In the genomic region with DNA sequence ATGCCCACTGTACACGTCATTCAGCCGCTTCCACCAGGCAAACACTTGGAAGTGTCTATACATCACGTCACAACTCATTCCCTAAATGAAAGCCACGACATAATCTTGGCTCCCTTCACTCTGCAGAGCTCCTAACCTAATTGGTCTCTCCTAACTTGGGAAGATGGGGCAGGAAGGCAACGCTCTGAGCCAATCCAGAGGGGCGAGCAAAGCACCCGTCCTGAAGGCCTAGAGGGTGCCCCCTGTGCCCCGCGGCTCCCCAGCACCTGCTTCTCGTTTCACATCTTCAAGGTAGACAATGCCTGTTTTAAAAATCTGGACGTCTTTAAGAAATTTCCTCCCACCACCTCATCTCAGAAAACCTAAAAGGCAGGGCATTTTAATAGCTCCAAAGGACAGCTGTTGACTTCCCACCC, we compare ENCODE assay signal across 8 cellular contexts. TPM values are rescaled to one million over a fixed set of nuclear protein-coding genes. Genes with fewer than 3 reads are reported as not detected.
DNase-seq lines count a peak whose midpoint lies in the region; ATAC-seq, FAIRE-seq and TF ChIP-seq lines count a peak whose summit lies in the region.

No MANE protein-coding gene starts in this region.

- H3K27ac Mint-ChIP-seq in nephron progenitor cell: no peak overlapping the region

- FAIRE-seq in H54 (lab: Jason Lieb, UNC): no peak

- H3K36me3 Mint-ChIP-seq in nephron progenitor cell (ENCODE audit: low read depth): peaks cover 40% of the 10 kb centered on the region

- H3K27me3 Mint-ChIP-seq in nephron progenitor cell (ENCODE audit: low read depth, poor library complexity): peaks cover 33% of the 10 kb centered on the region

- peak overlapping the region; percentile 89 for H3K4me3 Mint-ChIP-seq in nephron progenitor cell

- peak; percentile 9 for ATAC-seq in GM18498 (IDR thresholded peaks at IDR 0.05; ENCODE audit: unreplicated experiment)

- TF ChIP-seq POLR2A in H54 (IDR thresholded peaks at IDR 0.05; ENCODE audit: low read depth, low read length): no peak

- TF ChIP-seq CTCF in epithelial cell of proximal tubule (conservative IDR thresholded peaks at IDR 0.05; ENCODE audit: low read depth, low read length): peak; percentile 3
- no peak for TF ChIP-seq CTCF in nephron progenitor cell (IDR thresholded peaks at IDR 0.05)

- H3K9me3 Mint-ChIP-seq in nephron progenitor cell: no peaks in the 10 kb centered on the region

- DNase-seq in RKO (ENCODE audit: low spot score) (peak; percentile 82), epithelial cell of proximal tubule (ENCODE audit: low read depth) (no peak), nephron progenitor cell (no peak), H54 (ENCODE audit: insufficient read length, low spot score) (no peak), cerebellar nuclear complex (lab: John Stamatoyannopoulos, UW) (no peak), NCI-H226 (no peak)
- DNase-seq in activated CD4-positive, CD25-positive, alpha-beta regulatory T cell treated with anti-CD3 and anti-CD28 coated beads, Interleukin-2, amount 50 U/mL, for 72 hours: no peak

- H3K4me3 ChIP-seq in epithelial cell of proximal tubule (ENCODE audit: low read depth, low read length): peak overlapping the region; percentile 89

- peaks cover 26% of the 10 kb centered on the region for H3K4me1 Mint-ChIP-seq in nephron progenitor cell

RNA-seq across cellular contexts. Expression of a gene that starts 1.0 kb away (rescaled TPM):
- 20.0 and 20.2 TPM in 2 replicates for total RNA-seq in epithelial cell of proximal tubule
